ENCODE assay signal across 8 cellular contexts in genomic region chr21:26845750-26846035, GRCh38. TPM values are rescaled to one million over a fixed set of nuclear protein-coding genes. Genes with fewer than 3 reads are reported as not detected.
A peak's percentile ranks its signal among the peaks of the same experiment; 100 is the strongest.
DNase-seq lines count a peak whose midpoint lies in the region; ATAC-seq and TF ChIP-seq lines count a peak whose summit lies in the region.

No MANE protein-coding gene starts in this region.

- CTCF ChIA-PET in HEK293 (lab: Yijun Ruan, JAX): interaction anchor here (0.6 to 1.8 kb wide), 8 partner anchors 12 to 679 kb away, joined by 3 to 10 read pairs (median 4); no protein-coding TSS in a partner anchor

- H3K36me3 Mint-ChIP-seq in activated naive CD8-positive, alpha-beta T cell treated with anti-CD3 and anti-CD28 coated beads, Interleukin-2, amount 50 U/mL, for 24 hours (ENCODE audit: low read depth): no peaks in the 10 kb centered on the region

- H3K9me3 ChIP-seq in HEK293 (ENCODE audit: control insufficient read depth, insufficient read depth, low read depth, low read length) (no peaks in the 10 kb centered on the region), iPS-18a (ENCODE audit: control insufficient read depth, low read depth, low read length) (no peaks in the 10 kb centered on the region), spleen (no peaks in the 10 kb centered on the region)

- H3K9me3 Mint-ChIP-seq in activated naive CD8-positive, alpha-beta T cell treated with anti-CD3 and anti-CD28 coated beads, Interleukin-2, amount 50 U/mL, for 24 hours: no peaks in the 10 kb centered on the region

- POLR2A ChIA-PET in HEK293 (lab: Yijun Ruan, JAX): interaction anchor here (0.6 to 3.9 kb wide), 14 partner anchors 10 to 1900 kb away, joined by 3 to 34 read pairs (median 8); partner anchors contain the start of gene ADAMTS5

- peaks cover 58% of the 10 kb centered on the region for H3K27me3 Mint-ChIP-seq in activated naive CD8-positive, alpha-beta T cell treated with anti-CD3 and anti-CD28 coated beads, Interleukin-2, amount 50 U/mL, for 24 hours

- WGBS in spleen, 5 donors: 0 to 5% (median 1%) methylated on average over 9 of the region's 9 CpGs

- peaks cover 34% of the 10 kb centered on the region for H3K4me1 Mint-ChIP-seq in activated naive CD8-positive, alpha-beta T cell treated with anti-CD3 and anti-CD28 coated beads, Interleukin-2, amount 50 U/mL, for 24 hours

- intact Hi-C loops in spleen (cut with DNase I; ENCODE audit: low total_unique reads): loop anchor here (5.0 to 10.0 kb wide), 2 partner anchors 1492 to 1899 kb away; no protein-coding TSS in a partner anchor

- TF ChIP-seq POLR2A in spleen (IDR thresholded peaks at IDR 0.05): no peak

- H3K27ac ChIP-seq in HEK293 (ENCODE audit: extremely low read depth, low read depth, low read length): peak overlapping the region; percentile 99
- H3K27ac ChIP-seq in iPS-18a (ENCODE audit: low read length): no peak overlapping the region
- H3K27ac ChIP-seq in spleen: peak overlapping the region; percentile 74 to 93 (median 87)

- TF ChIP-seq CTCF in HEK293 (tag by site-specific recombination; IDR thresholded peaks at IDR 0.05) (no peak), spleen (IDR thresholded peaks at IDR 0.05 in 8 of 11, conservative IDR thresholded peaks at IDR 0.05 in 3 of 11) (no peak)

- no peak overlapping the region for H3K27ac Mint-ChIP-seq in activated naive CD8-positive, alpha-beta T cell treated with anti-CD3 and anti-CD28 coated beads, Interleukin-2, amount 50 U/mL, for 24 hours

- ATAC-seq in activated naive CD8-positive, alpha-beta T cell treated with anti-CD3 and anti-CD28 coated beads, Interleukin-2, amount 50 U/mL, for 24 hours: no peak
- ATAC-seq in HG03439 (IDR thresholded peaks at IDR 0.05; ENCODE audit: unreplicated experiment): no peak

- H3K4me1 ChIP-seq in HEK293 (ENCODE audit: control insufficient read depth, insufficient read depth, low read length) (peaks cover under 1% of the 10 kb centered on the region; the same call in 1 of the 2 replicates), iPS-18a (ENCODE audit: control insufficient read depth, low read depth, low read length) (peaks cover 12% of the 10 kb centered on the region), spleen (peaks cover 13 to 80% (median 56%) of the 10 kb centered on the region in 6 donors)

- peaks cover 22% of the 10 kb centered on the region for H3K27me3 ChIP-seq in iPS-18a (ENCODE audit: control insufficient read depth, insufficient read depth, low read length)
- peaks cover 0 to 70% (median 38%) of the 10 kb centered on the region in 7 donors for H3K27me3 ChIP-seq in spleen (replicated peaks in 1 of 7)

- H3K4me3 Mint-ChIP-seq in activated naive CD8-positive, alpha-beta T cell treated with anti-CD3 and anti-CD28 coated beads, Interleukin-2, amount 50 U/mL, for 24 hours: peak overlapping the region; percentile 66

- peak overlapping the region; percentile 81 for H3K9ac ChIP-seq in iPS-18a (ENCODE audit: low read length)

- H3K36me3 ChIP-seq in HEK293 (ENCODE audit: control insufficient read depth in 2 of 2, insufficient read depth in 1 of 2, low read length in 2 of 2) (peaks cover 15 to 29% of the 10 kb centered on the region in 2 experiments), iPS-18a (ENCODE audit: control insufficient read depth, low read depth, low read length) (peaks cover 16% of the 10 kb centered on the region), spleen (peaks cover 0 to 19% (median 3%) of the 10 kb centered on the region in 6 donors)

- H3K4me3 ChIP-seq in HEK293 (ENCODE audit: low read depth, low read length) (peak overlapping the region; percentile 90), iPS-18a (ENCODE audit: low read length) (peak overlapping the region; percentile 87), spleen (peak overlapping the region; percentile 45 to 81 (median 60))

- no peak for DNase-seq in activated naive CD8-positive, alpha-beta T cell treated with anti-CD3 and anti-CD28 coated beads, Interleukin-2, amount 50 U/mL, for 24 hours
- DNase-seq in spleen (no peak), DMS 273 treated with DMSO at 0.1 percent for 48 hours (lab: John Stamatoyannopoulos, UW) (no peak), NCI-H1694 treated with DMSO at 0.1 percent for 48 hours (lab: John Stamatoyannopoulos, UW) (no peak)
- DNase-seq in stimulated activated CD4-positive, alpha-beta T cell treated with anti-CD3 and anti-CD28 coated beads, Interleukin-2, amount 100 ng/mL, for 24 hours: no peak

TF ChIP-seq in HEK293, 187 proteins besides CTCF, POLR2A, EP300 and RAD21:
- TF ChIP-seq ZNF112 (tag by site-specific recombination; IDR thresholded peaks at IDR 0.05) (no peak), ZEB2 (tag by site-specific recombination; IDR thresholded peaks at IDR 0.05) (peak; percentile 24; the same call in 1 of the 2 replicates), INSM2 (tag by site-specific recombination; IDR thresholded peaks at IDR 0.05) (no peak), ZNF341 (tag by site-specific recombination; IDR thresholded peaks at IDR 0.05; ENCODE audit: low read depth) (0 out of 2 replicates have a peak, but pooled peaks have one; percentile 5), ZNF223 (tag by site-specific recombination; IDR thresholded peaks at IDR 0.05) (peak; percentile 1; the same call in 1 of the 2 replicates), KLF9 (tag by site-specific recombination; IDR thresholded peaks at IDR 0.05; ENCODE audit: low read depth) (no peak), REPIN1 (tag by site-specific recombination; IDR thresholded peaks at IDR 0.05; ENCODE audit: low read depth) (0 out of 2 replicates have a peak, but pooled peaks have one; percentile 26), EGR2 (tag by site-specific recombination; IDR thresholded peaks at IDR 0.05; ENCODE audit: low read depth) (no peak), ZNF610 (tag by site-specific recombination; IDR thresholded peaks at IDR 0.05; ENCODE audit: borderline replicate concordance) (0 out of 2 replicates have a peak, but pooled peaks have one; percentile 3), ZBTB48 (tag by site-specific recombination; IDR thresholded peaks at IDR 0.05) (peak; percentile 31), ZNF133 (tag by site-specific recombination; IDR thresholded peaks at IDR 0.05) (no peak), OVOL3 (tag by site-specific recombination; IDR thresholded peaks at IDR 0.05) (no peak), TSHZ1 (tag by site-specific recombination; IDR thresholded peaks at IDR 0.05; ENCODE audit: borderline replicate concordance) (no peak)

RNA-seq across cellular contexts. Expression of gene ADAMTS1, which starts 0.5 kb away (rescaled TPM):
- total RNA-seq in spleen: 10 to 100 TPM; 15.9 to 71.6 (median 29.6) TPM
- polyA plus RNA-seq in spleen: 10 to 100 TPM in 1 of 3 donors, 1 to 10 TPM in 2; 2.3 to 11.2 (median 7.8) TPM
